In the genomic region with DNA sequence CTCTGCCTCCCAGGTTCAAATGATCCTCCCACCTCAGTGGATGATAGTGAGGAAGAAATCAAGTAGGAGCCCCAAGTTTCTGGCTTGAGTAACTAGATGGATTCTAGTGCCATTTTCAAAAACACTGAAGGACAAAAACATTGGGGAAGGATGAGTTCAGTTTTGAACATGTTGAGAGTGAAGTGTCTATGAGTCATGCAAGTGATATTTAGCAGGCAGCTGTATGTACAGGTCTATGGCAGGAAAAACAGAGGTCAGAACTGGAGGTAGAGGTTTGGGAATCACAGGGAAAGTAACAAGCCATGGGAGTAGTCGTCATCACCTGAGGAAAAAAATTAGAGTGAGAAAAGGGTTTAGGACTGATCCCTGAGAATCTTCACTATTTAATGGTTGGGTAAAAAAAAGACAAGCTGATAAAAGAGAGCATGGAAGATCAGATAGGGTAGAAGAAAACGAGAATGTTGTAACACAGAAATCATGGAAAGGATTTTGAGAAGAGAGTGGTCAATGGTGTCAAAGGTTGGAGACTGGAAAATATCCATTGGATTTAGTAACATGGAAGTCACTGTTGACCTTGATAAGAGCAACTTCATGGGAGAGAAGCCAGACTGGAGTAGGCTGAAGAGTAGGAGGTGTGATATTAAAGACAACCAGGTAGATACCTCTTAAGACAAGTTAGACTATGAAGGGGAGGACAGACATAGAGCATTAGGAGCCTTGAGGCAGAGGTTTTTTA, we compare ENCODE assay signal across 1 cellular context.
TF ChIP-seq lines count a peak whose summit lies in the region.

No MANE protein-coding gene starts in this region.

TF ChIP-seq in SK-N-SH treated with all-trans-retinoic acid at 6 μM for 48 hours, 23 proteins besides CTCF, POLR2A, EP300 and RAD21 (continued from another document):
- TF ChIP-seq, protein P1, sequence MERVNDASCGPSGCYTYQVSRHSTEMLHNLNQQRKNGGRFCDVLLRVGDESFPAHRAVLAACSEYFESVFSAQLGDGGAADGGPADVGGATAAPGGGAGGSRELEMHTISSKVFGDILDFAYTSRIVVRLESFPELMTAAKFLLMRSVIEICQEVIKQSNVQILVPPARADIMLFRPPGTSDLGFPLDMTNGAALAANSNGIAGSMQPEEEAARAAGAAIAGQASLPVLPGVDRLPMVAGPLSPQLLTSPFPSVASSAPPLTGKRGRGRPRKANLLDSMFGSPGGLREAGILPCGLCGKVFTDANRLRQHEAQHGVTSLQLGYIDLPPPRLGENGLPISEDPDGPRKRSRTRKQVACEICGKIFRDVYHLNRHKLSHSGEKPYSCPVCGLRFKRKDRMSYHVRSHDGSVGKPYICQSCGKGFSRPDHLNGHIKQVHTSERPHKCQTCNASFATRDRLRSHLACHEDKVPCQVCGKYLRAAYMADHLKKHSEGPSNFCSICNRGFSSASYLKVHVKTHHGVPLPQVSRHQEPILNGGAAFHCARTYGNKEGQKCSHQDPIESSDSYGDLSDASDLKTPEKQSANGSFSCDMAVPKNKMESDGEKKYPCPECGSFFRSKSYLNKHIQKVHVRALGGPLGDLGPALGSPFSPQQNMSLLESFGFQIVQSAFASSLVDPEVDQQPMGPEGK (CRISPR knock-in tag; IDR thresholded peaks at IDR 0.05; ENCODE audit: borderline replicate concordance), result no peak
- TF ChIP-seq ZFP3 (CRISPR knock-in tag; IDR thresholded peaks at IDR 0.05), result no peak
